Comparison of ENCODE assay signal across 1 cellular context in the genomic region with DNA sequence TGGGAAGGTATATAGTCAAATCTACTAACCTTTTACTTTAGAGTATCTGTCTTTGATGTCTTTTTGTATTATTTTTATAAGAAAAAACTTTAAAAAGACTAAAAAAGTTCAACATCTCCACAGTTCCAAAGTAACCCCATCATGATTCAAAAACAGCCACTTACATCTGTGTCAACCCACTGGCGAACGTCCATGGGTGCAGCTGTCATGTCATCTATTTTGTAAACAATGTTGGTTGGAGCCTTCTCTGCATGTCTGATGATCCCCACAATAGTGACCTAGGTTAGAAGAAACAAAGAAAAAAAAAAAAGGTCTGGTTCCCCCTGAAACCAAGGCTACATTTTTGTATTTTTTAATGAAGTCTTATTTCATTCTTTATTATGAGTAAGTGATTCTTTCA.
TF ChIP-seq lines count a peak whose summit lies in the region.

No MANE protein-coding gene starts in this region.

TF ChIP-seq in GM23338, 12 proteins besides CTCF, POLR2A, EP300 and RAD21 (continued from another document):
- TF ChIP-seq, protein P1, sequence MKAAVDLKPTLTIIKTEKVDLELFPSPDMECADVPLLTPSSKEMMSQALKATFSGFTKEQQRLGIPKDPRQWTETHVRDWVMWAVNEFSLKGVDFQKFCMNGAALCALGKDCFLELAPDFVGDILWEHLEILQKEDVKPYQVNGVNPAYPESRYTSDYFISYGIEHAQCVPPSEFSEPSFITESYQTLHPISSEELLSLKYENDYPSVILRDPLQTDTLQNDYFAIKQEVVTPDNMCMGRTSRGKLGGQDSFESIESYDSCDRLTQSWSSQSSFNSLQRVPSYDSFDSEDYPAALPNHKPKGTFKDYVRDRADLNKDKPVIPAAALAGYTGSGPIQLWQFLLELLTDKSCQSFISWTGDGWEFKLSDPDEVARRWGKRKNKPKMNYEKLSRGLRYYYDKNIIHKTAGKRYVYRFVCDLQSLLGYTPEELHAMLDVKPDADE (IDR thresholded peaks at IDR 0.05) = no peak
- TF ChIP-seq EZH2 (IDR thresholded peaks at IDR 0.05; ENCODE audit: low read depth, unreplicated experiment) = no peak
- no peak for TF ChIP-seq JUNB (IDR thresholded peaks at IDR 0.05; ENCODE audit: unreplicated experiment)
- TF ChIP-seq CREB1 (CRISPR knock-in tag; IDR thresholded peaks at IDR 0.05; ENCODE audit: low read depth) = no peak
- no peak for TF ChIP-seq ZNF331 (CRISPR knock-in tag; IDR thresholded peaks at IDR 0.05; ENCODE audit: low read depth)
